Comparison of ENCODE assay signal across 33 cellular contexts in genomic region chr10:114297136-114297705, GRCh38. TPM values are rescaled to one million over a fixed set of nuclear protein-coding genes. Genes with fewer than 3 reads are reported as not detected.
"Had no signal": no experiment of that assay in that cellular context is flagged by ENCODE, and none has a peak within 500 bp of the region (broad histone marks: within the 10 kb centered on the region; RNA-seq: fewer than 3 reads in every experiment).

No MANE protein-coding gene starts in this region.

- FAIRE-seq: astrocyte, bronchial epithelial cell, colon had no signal

- H3K4me1 ChIP-seq: foreskin keratinocyte, gastrocnemius medialis had no signal

- DNase-seq: activated CD4-positive, alpha-beta T cell treated with anti-CD3 and anti-CD28 coated beads for 1 hour; activated CD4-positive, alpha-beta T cell treated with anti-CD3 and anti-CD28 coated beads for 4 hours; activated CD4-positive, alpha-beta T cell treated with anti-CD3 and anti-CD28 coated beads, Interleukin-2, amount 50 U/mL, for 1 hour; activated CD4-positive, alpha-beta T cell treated with anti-CD3 and anti-CD28 coated beads, Interleukin-2, amount 50 U/mL, for 48 hours; activated CD4-positive, CD25-positive, alpha-beta regulatory T cell; activated CD8-positive, alpha-beta memory T cell treated with anti-CD3 and anti-CD28 coated beads for 24 hours; activated CD8-positive, alpha-beta T cell treated with anti-CD3 and anti-CD28 coated beads for 36 hours; activated effector memory CD4-positive, alpha-beta T cell treated with Interleukin-2 at 50 U/mL for 16 hours; activated gamma-delta T cell treated with Interleukin-2 at 50 U/mL for 16 hours; activated naive CD4-positive, alpha-beta T cell treated with anti-CD3 and anti-CD28 coated beads, Interleukin-2, amount 50 U/mL, for 16 hours; activated naive CD4-positive, alpha-beta T cell treated with Interleukin-2 at 50 U/mL for 16 hours; activated T-cell treated with anti-CD3 and anti-CD28 coated beads, Interleukin-2, amount 50 U/mL, for 4 hours; amniotic stem cell; anterior cingulate cortex; brain microvascular endothelial cell; caudate nucleus; cortex of kidney; dermis blood vessel endothelial cell; effector CD4-positive, alpha-beta T cell; effector memory CD8-positive, alpha-beta T cell; erythroblast; foreskin keratinocyte; gastrocnemius medialis; T-helper 2 cell had no signal

- H3K27ac Mint-ChIP-seq: activated CD8-positive, alpha-beta T cell treated with anti-CD3 and anti-CD28 coated beads for 36 hours; activated naive CD8-positive, alpha-beta T cell; activated T-helper 17 cell treated with anti-CD3 and anti-CD28 coated beads, Interleukin-2, amount 50 U/mL, for 72 hours; effector memory CD8-positive, alpha-beta T cell had no signal

- H3K27ac ChIP-seq: brain microvascular endothelial cell, esophagus muscularis mucosa, foreskin keratinocyte, gastrocnemius medialis had no signal

- H3K27me3 ChIP-seq: brain microvascular endothelial cell, esophagus muscularis mucosa, foreskin keratinocyte, gastrocnemius medialis had no signal

- H3K4me3 Mint-ChIP-seq: activated CD8-positive, alpha-beta T cell treated with anti-CD3 and anti-CD28 coated beads for 36 hours; activated naive CD8-positive, alpha-beta T cell; activated T-cell treated with anti-CD3 and anti-CD28 coated beads, Interleukin-2, amount 50 U/mL, for 4 hours; activated T-helper 17 cell treated with anti-CD3 and anti-CD28 coated beads, Interleukin-2, amount 50 U/mL, for 72 hours; effector memory CD8-positive, alpha-beta T cell had no signal

- H3K36me3 ChIP-seq: brain microvascular endothelial cell had no signal

- H3K27me3 Mint-ChIP-seq: activated CD8-positive, alpha-beta T cell treated with anti-CD3 and anti-CD28 coated beads for 36 hours; activated naive CD8-positive, alpha-beta T cell; activated T-helper 17 cell treated with anti-CD3 and anti-CD28 coated beads, Interleukin-2, amount 50 U/mL, for 72 hours; effector memory CD8-positive, alpha-beta T cell had no signal

- H3K4me1 Mint-ChIP-seq: activated T-helper 17 cell treated with anti-CD3 and anti-CD28 coated beads, Interleukin-2, amount 50 U/mL, for 72 hours had no signal

- ATAC-seq: activated CD8-positive, alpha-beta T cell treated with anti-CD3 and anti-CD28 coated beads for 36 hours; activated T-cell treated with anti-CD3 and anti-CD28 coated beads, Interleukin-2, amount 50 U/mL, for 4 hours; activated T-helper 17 cell treated with anti-CD3 and anti-CD28 coated beads, Interleukin-2, amount 50 U/mL, for 72 hours; effector memory CD8-positive, alpha-beta T cell; foreskin keratinocyte; gastrocnemius medialis had no signal

- H3K4me3 ChIP-seq: esophagus muscularis mucosa, gastrocnemius medialis had no signal

RNA-seq across cellular contexts. Expression of gene VWA2, which starts 58.2 kb away (rescaled TPM):
- total RNA-seq: activated CD8-positive, alpha-beta T cell treated with anti-CD3 and anti-CD28 coated beads for 36 hours; activated T-cell treated with anti-CD3 and anti-CD28 coated beads, Interleukin-2, amount 50 U/mL, for 4 hours; activated T-helper 17 cell treated with anti-CD3 and anti-CD28 coated beads, Interleukin-2, amount 50 U/mL, for 72 hours; chondrocyte; dermis blood vessel endothelial cell; glomerular endothelial cell; T-helper 1 cell treated with Interleukin-12 subunit alpha and Interleukin-12 subunit beta and Interleukin-4 antibody, amounts not matched to agents 30 ng/mL and 1 ng/mL, for 36 hours had no signal
